30 cellular contexts compared by ENCODE assay signal in genomic region chr21:34184232-34184631, GRCh38.
"Had no signal": no experiment of that assay in that cellular context is flagged by ENCODE, and none has a peak within 500 bp of the region (broad histone marks: within the 10 kb centered on the region; RNA-seq: fewer than 3 reads in every experiment).

No MANE protein-coding gene starts in this region.

- H3K27me3 ChIP-seq: brain microvascular endothelial cell had no signal

- ATAC-seq: activated T-cell treated with anti-CD3 and anti-CD28 coated beads, Interleukin-2, amount 50 U/mL, for 72 hours; activated T-helper 17 cell treated with anti-CD3 and anti-CD28 coated beads, Interleukin-2, amount 50 U/mL, for 72 hours had no signal

- DNase-seq: activated CD4-positive, alpha-beta memory T cell treated with anti-CD3 and anti-CD28 coated beads for 36 hours; activated CD4-positive, alpha-beta T cell treated with anti-CD3 and anti-CD28 coated beads, Interleukin-2, amount 50 U/mL, for 1 hour; activated CD8-positive, alpha-beta memory T cell treated with anti-CD3 and anti-CD28 coated beads, Interleukin-2, amount 50 U/mL, for 48 hours; activated effector memory CD4-positive, alpha-beta T cell treated with anti-CD3 and anti-CD28 coated beads, Interleukin-2, amount 50 U/mL, for 16 hours; activated naive CD4-positive, alpha-beta T cell; activated naive CD4-positive, alpha-beta T cell treated with anti-CD3 and anti-CD28 coated beads, Interleukin-2, amount 50 U/mL, for 16 hours; activated naive CD8-positive, alpha-beta T cell treated with anti-CD3 and anti-CD28 coated beads for 36 hours; activated T-cell treated with anti-CD3 and anti-CD28 coated beads, Interleukin-2, amount 50 U/mL, for 72 hours; amygdala; brain microvascular endothelial cell; central memory CD4-positive, alpha-beta T cell; MM.1S; MV-4-11; NCI-H1092; NCI-H1436 treated with DMSO at 0.1 percent for 48 hours; NCI-H1694 treated with DMSO at 0.1 percent for 48 hours; NCI-H2029; NCI-H2107; NCI-H2171; NCI-H510A; NCI-H526; NCI-H748 treated with DMSO at 0.1 percent for 48 hours; PC-9; Right ventricle myocardium superior; SW 1271; T-helper 1 cell; T-helper 2 cell; T-helper 9 cell had no signal

- H3K27ac ChIP-seq: brain microvascular endothelial cell, KMS-11, PC-9 had no signal

- H3K36me3 ChIP-seq: brain microvascular endothelial cell had no signal

- H3K4me3 ChIP-seq: PC-9 had no signal

- H3K27ac Mint-ChIP-seq: activated CD4-positive, alpha-beta memory T cell treated with anti-CD3 and anti-CD28 coated beads for 36 hours; activated naive CD8-positive, alpha-beta T cell treated with anti-CD3 and anti-CD28 coated beads for 36 hours; activated T-cell treated with anti-CD3 and anti-CD28 coated beads, Interleukin-2, amount 50 U/mL, for 72 hours; activated T-helper 17 cell treated with anti-CD3 and anti-CD28 coated beads, Interleukin-2, amount 50 U/mL, for 72 hours had no signal

- H3K4me3 Mint-ChIP-seq: activated CD4-positive, alpha-beta memory T cell treated with anti-CD3 and anti-CD28 coated beads for 36 hours; activated naive CD8-positive, alpha-beta T cell treated with anti-CD3 and anti-CD28 coated beads for 36 hours; activated T-cell treated with anti-CD3 and anti-CD28 coated beads, Interleukin-2, amount 50 U/mL, for 72 hours; activated T-helper 17 cell treated with anti-CD3 and anti-CD28 coated beads, Interleukin-2, amount 50 U/mL, for 72 hours had no signal

- H3K27me3 Mint-ChIP-seq: activated CD4-positive, alpha-beta memory T cell treated with anti-CD3 and anti-CD28 coated beads for 36 hours; activated naive CD8-positive, alpha-beta T cell treated with anti-CD3 and anti-CD28 coated beads for 36 hours; activated T-helper 17 cell treated with anti-CD3 and anti-CD28 coated beads, Interleukin-2, amount 50 U/mL, for 72 hours had no signal
